In the genomic region with DNA sequence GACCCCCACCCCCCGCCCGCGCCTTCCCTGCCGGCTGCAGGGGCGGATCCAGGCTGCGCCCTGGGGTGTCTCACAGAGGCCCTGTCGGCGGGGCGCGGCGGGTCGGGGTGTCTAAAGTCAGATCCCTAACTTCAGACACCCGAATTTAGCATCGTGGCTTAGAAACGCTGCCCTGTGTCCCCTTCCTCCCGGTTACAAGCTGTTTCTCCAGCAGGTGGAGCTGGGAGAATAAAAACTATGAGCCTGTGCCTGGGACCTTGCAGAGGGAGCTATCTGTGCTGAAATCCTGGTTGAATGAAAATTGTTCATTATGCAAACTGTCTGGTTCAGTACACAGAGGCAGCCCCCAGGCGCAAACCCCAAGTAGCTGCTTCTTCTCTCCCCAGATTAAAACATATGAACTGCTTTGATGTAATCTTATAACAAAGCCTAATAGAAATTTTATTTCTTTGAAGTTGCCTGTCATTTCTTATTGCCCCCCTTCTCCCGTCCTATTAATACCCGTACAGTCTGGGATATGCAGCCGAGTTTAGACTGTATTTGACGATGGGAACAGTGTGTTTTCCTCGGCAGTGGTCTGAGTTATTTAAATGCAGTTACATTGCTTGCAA, we compare ENCODE assay signal across 8 cellular contexts.
DNase-seq lines count a peak whose midpoint lies in the region; ATAC-seq, FAIRE-seq and TF ChIP-seq lines count a peak whose summit lies in the region.

No MANE protein-coding gene starts in this region.

- TF ChIP-seq CTCF in cardiac fibroblast (IDR thresholded peaks at IDR 0.05; ENCODE audit: low read depth, low read length) (peak; percentile 79), keratinocyte (optimal IDR thresholded peaks at IDR 0.05 in 1 of 3, IDR thresholded peaks at IDR 0.05 in 1 of 3, conservative IDR thresholded peaks at IDR 0.05 in 1 of 3; ENCODE audit: extremely low read depth in 1 of 3, insufficient read depth in 2 of 3, low read length in 3 of 3) (peak; percentile 65 to 77 (median 69))

- peak; percentile 57 for ATAC-seq in T-helper 17 cell
- no peak for ATAC-seq in GM18502 (IDR thresholded peaks at IDR 0.05; ENCODE audit: poor library complexity, unreplicated experiment)

- peak overlapping the region; percentile 67 for H3K4me3 Mint-ChIP-seq in T-helper 17 cell

- peaks cover 12% of the 10 kb centered on the region for H3K4me1 Mint-ChIP-seq in T-helper 17 cell

- H3K4me1 ChIP-seq in keratinocyte (ENCODE audit: control insufficient read depth, extremely low read depth, insufficient read depth, low read length), result peaks cover 6% of the 10 kb centered on the region

- FAIRE-seq in keratinocyte (lab: Jason Lieb, UNC), result peak; percentile 77

- H3K36me3 ChIP-seq in keratinocyte (ENCODE audit: control insufficient read depth in 2 of 2, extremely low read depth in 1 of 2, insufficient read depth in 2 of 2, low read length in 2 of 2), result no peaks in the 10 kb centered on the region

- H2AFZ ChIP-seq in keratinocyte (ENCODE audit: control insufficient read depth, low read length), result no peak overlapping the region

- DNase-seq in SIG-M5 treated with dmso at 0.1 percent for 504 hours (lab: John Stamatoyannopoulos, UW; ENCODE audit: unreplicated experiment), result peak; percentile 68
- DNase-seq in SIG-M5 (lab: John Stamatoyannopoulos, UW), result no peak
- DNase-seq in NCI-H1417 treated with DMSO at 0.1 percent for 48 hours (lab: John Stamatoyannopoulos, UW), result peak; percentile 11
- DNase-seq in T-helper 17 cell, result no peak
- peak; percentile 85 for DNase-seq in cardiac fibroblast (ENCODE audit: low read depth in 2 of 2)
- DNase-seq in keratinocyte (ENCODE audit: low read depth, low spot score), result no peak
- peak; percentile 36 for DNase-seq in smooth muscle cell of the brain vasculature (ENCODE audit: low read depth, low spot score)

- peaks cover 61% of the 10 kb centered on the region for H3K27me3 Mint-ChIP-seq in T-helper 17 cell

- H3K9ac ChIP-seq in keratinocyte (ENCODE audit: control insufficient read depth, extremely low read depth, insufficient read depth, low read length), result no peak overlapping the region

- H3K4me3 ChIP-seq in cardiac fibroblast (replicated peaks in 1 of 2; ENCODE audit: low read depth in 2 of 2, low read length in 2 of 2) (peak overlapping the region; percentile 17 to 27), keratinocyte (ENCODE audit: control insufficient read depth in 2 of 3, extremely low read depth in 1 of 3, insufficient read depth in 2 of 3, low read depth in 1 of 3, low read length in 3 of 3) (no peak overlapping the region)

- dilution Hi-C loops in keratinocyte (cut with MboI; ENCODE audit: extremely low pct_ligation_motif_present, low sequenced_read_pairs), result no loop called here

- no peak overlapping the region for H3K27ac ChIP-seq in keratinocyte (ENCODE audit: control insufficient read depth, insufficient read depth, low read length)

- H3K9me1 ChIP-seq in keratinocyte (ENCODE audit: control insufficient read depth, extremely low read depth, insufficient read depth, low read length), result no peaks in the 10 kb centered on the region

- no peaks in the 10 kb centered on the region for H4K20me1 ChIP-seq in keratinocyte (ENCODE audit: control insufficient read depth, extremely low read depth, insufficient read depth, low read length)

- H3K27ac Mint-ChIP-seq in T-helper 17 cell, result no peak overlapping the region

- H3K4me2 ChIP-seq in keratinocyte (ENCODE audit: control insufficient read depth, extremely low read depth, insufficient read depth, low read depth, low read length), result peak overlapping the region; percentile 64

- peaks cover 62% of the 10 kb centered on the region for H3K27me3 ChIP-seq in keratinocyte (ENCODE audit: control insufficient read depth, extremely low read depth, insufficient read depth, low read length)

- H3K9me3 ChIP-seq in T-helper 17 cell (ENCODE audit: control insufficient read depth, low read length, poor library complexity, severe bottlenecking), result no peaks in the 10 kb centered on the region
- no peaks in the 10 kb centered on the region for H3K9me3 ChIP-seq in keratinocyte (ENCODE audit: control insufficient read depth, low read depth, low read length)

- H3K79me2 ChIP-seq in keratinocyte (ENCODE audit: control insufficient read depth, insufficient read depth, low read length), result no peaks in the 10 kb centered on the region

- no peaks in the 10 kb centered on the region for H3K36me3 Mint-ChIP-seq in T-helper 17 cell (ENCODE audit: low read depth)

Comparison
In these comparisons a context has a peak if more than half of its experiments do, and no peak if none do; other contexts are left out.
1. DNase-seq: peak in SIG-M5 treated with dmso at 0.1 percent for 504 hours (single experiment), NCI-H1417 treated with DMSO at 0.1 percent for 48 hours (single experiment), cardiac fibroblast (2 of 2) and smooth muscle cell of the brain vasculature (single experiment); none in SIG-M5 (single experiment), T-helper 17 cell (0 of 3) and keratinocyte (single experiment).
2. H3K4me3 ChIP-seq: peak in cardiac fibroblast (2 of 2); none in keratinocyte (0 of 3).